Comparison of ENCODE assay signal across 13 cellular contexts in genomic region chr5:120778491-120779293, GRCh38.
DNase-seq lines count a peak whose midpoint lies in the region; TF ChIP-seq lines count a peak whose summit lies in the region.
"Had no signal": no experiment of that assay in that cellular context is flagged by ENCODE, and none has a peak within 500 bp of the region (broad histone marks: within the 10 kb centered on the region; RNA-seq: fewer than 3 reads in every experiment).

No MANE protein-coding gene starts in this region.

- no peak for TF ChIP-seq CTCF in osteocyte (IDR thresholded peaks at IDR 0.05)
- TF ChIP-seq CTCF in A673 (conservative IDR thresholded peaks at IDR 0.05; ENCODE audit: low read depth, low read length), result no peak

- no TSS peak for BruUV-seq in A673 (replicated peaks; lab: Mats Ljungman, UMichigan)

- H3K27me3 ChIP-seq in A673 (replicated peaks; ENCODE audit: insufficient read depth, low read depth, low read length, poor library complexity), result no peaks in the 10 kb centered on the region
- H3K27me3 ChIP-seq: spleen, suprapubic skin had no signal

- H3K4me3 Mint-ChIP-seq in osteocyte (ENCODE audit: unreplicated experiment), result peak overlapping the region; percentile 45
- H3K4me3 Mint-ChIP-seq: naive thymus-derived CD8-positive, alpha-beta T cell had no signal

- peaks cover 4% of the 10 kb centered on the region for H3K9me3 Mint-ChIP-seq in osteocyte (ENCODE audit: unreplicated experiment)

- intact Hi-C loops in A673 (cut with micrococcal nuclease; ENCODE audit: unreplicated experiment), result no loop called here

- no peak overlapping the region for H3K4me3 ChIP-seq in A673 (ENCODE audit: low read depth, low read length, poor library complexity, severe bottlenecking)
- H3K4me3 ChIP-seq: spleen, suprapubic skin had no signal

- peak overlapping the region; percentile 88 for H3K27ac Mint-ChIP-seq in osteocyte (ENCODE audit: unreplicated experiment)
- H3K27ac Mint-ChIP-seq: naive thymus-derived CD8-positive, alpha-beta T cell had no signal

- no peaks in the 10 kb centered on the region for H3K9me3 ChIP-seq in A673 (ENCODE audit: low read depth, low read length, poor library complexity, severe bottlenecking)
- H3K9me3 ChIP-seq: spleen, suprapubic skin had no signal

- H3K36me3 ChIP-seq in A673 (ENCODE audit: insufficient read depth, low read length, poor library complexity, severe bottlenecking), result no peaks in the 10 kb centered on the region
- H3K36me3 ChIP-seq: spleen, suprapubic skin had no signal

- CTCF ChIA-PET in A673 (lab: Charles Lee), result no interaction called here

- H3K4me1 Mint-ChIP-seq in osteocyte (ENCODE audit: unreplicated experiment), result peaks cover 22% of the 10 kb centered on the region
- H3K4me1 Mint-ChIP-seq: naive thymus-derived CD8-positive, alpha-beta T cell had no signal

- POLR2A ChIA-PET in A673 (lab: Charles Lee; ENCODE audit: low non-redundant PET), result no interaction called here

- peak; percentile 83 for DNase-seq in EH (ENCODE audit: low read depth)
- DNase-seq in RPMI7951 (ENCODE audit: low read depth), result peak; percentile 9
- DNase-seq in fibroblast of gingiva (ENCODE audit: low read depth), result peak; percentile 53
- DNase-seq in osteocyte (ENCODE audit: extremely low spot score, unreplicated experiment), result no peak
- no peak for DNase-seq in NCI-H1436 (lab: John Stamatoyannopoulos, UW)
- no peak for DNase-seq in NCI-H128 (lab: John Stamatoyannopoulos, UW; ENCODE audit: unreplicated experiment)
- no peak for DNase-seq in DMS53 (lab: John Stamatoyannopoulos, UW)
- DNase-seq in A673 (ENCODE audit: low spot score), result no peak
- DNase-seq: activated effector memory CD4-positive, alpha-beta T cell treated with Interleukin-2 at 50 U/mL for 16 hours; naive thymus-derived CD8-positive, alpha-beta T cell; OCI-M1; spleen had no signal

- no peaks in the 10 kb centered on the region for H3K27me3 Mint-ChIP-seq in osteocyte (ENCODE audit: unreplicated experiment)
- H3K27me3 Mint-ChIP-seq: naive thymus-derived CD8-positive, alpha-beta T cell had no signal

- no peaks in the 10 kb centered on the region for H3K36me3 Mint-ChIP-seq in osteocyte (ENCODE audit: unreplicated experiment)
- H3K36me3 Mint-ChIP-seq: naive thymus-derived CD8-positive, alpha-beta T cell had no signal

- no peak overlapping the region for H3K27ac ChIP-seq in A673 (ENCODE audit: low read depth, low read length, poor library complexity, severe bottlenecking)
- H3K27ac ChIP-seq: spleen, suprapubic skin had no signal

- no peaks in the 10 kb centered on the region for H3K4me1 ChIP-seq in A673 (ENCODE audit: insufficient read depth, low read length, poor library complexity, severe bottlenecking)
- H3K4me1 ChIP-seq: spleen, suprapubic skin had no signal

Comparison
In these comparisons a context has a peak if more than half of its experiments do, and no peak if none do; other contexts are left out.
1. DNase-seq: peak in EH (single experiment), RPMI7951 (single experiment) and fibroblast of gingiva (single experiment); none in osteocyte (single experiment), NCI-H1436 (single experiment), NCI-H128 (single experiment), DMS53 (single experiment) and A673 (single experiment).